In the genomic region with DNA sequence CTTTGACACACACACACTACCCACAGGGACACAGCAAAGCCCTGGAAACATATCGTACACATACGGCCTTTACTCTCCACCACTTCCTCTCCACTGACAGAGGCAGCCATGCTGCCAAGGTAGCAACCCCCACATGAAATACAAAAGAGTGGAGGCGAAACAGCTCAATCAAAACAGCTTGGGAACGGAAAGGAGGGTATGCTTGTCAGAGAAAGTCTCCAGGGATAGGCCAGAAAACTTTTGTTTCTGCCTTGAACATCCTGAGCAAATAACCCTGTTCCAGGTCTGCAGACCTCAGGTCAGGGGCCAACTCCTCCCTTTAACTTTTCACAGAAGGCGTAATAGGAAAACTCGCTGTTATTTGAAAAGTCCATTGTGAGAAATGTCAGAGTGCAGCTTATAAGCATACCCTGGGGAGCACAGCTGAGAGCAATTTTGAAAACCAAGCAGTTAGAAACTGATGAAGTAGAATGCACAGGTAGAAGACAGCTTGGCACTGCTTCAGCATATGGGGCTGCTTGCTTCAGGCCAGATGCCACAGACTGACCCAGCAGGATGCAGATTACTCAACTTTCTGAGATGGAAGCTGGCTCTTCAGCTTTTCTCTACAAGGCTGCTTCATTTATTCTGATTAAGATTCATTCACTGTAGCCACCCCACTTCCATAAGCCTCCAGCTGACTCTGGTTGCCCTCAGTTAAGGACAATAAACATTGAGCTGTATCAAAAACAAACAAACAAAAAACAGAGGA, we compare ENCODE assay signal across 10 cellular contexts. TPM values are rescaled to one million over a fixed set of nuclear protein-coding genes. Genes with fewer than 3 reads are reported as not detected.
DNase-seq lines count a peak whose midpoint lies in the region; ATAC-seq, FAIRE-seq and TF ChIP-seq lines count a peak whose summit lies in the region.
"Had no signal": no experiment of that assay in that cellular context is flagged by ENCODE, and none has a peak within 500 bp of the region (broad histone marks: within the 10 kb centered on the region; RNA-seq: fewer than 3 reads in every experiment).

No MANE protein-coding gene starts in this region.

- no peak overlapping the region for H2AFZ ChIP-seq in HepG2 (ENCODE audit: low read length)
- H2AFZ ChIP-seq: PC-9 had no signal

- peak overlapping the region; percentile 2 to 76 (median 64) for H3K4me3 Mint-ChIP-seq in IgD-negative memory B cell

- no peaks in the 10 kb centered on the region for H3K9me3 Mint-ChIP-seq in IgD-negative memory B cell
- H3K9me3 Mint-ChIP-seq in activated naive CD4-positive, alpha-beta T cell treated with anti-CD3 and anti-CD28 coated beads, Interleukin-2, amount 50 U/mL, for 72 hours = no peaks in the 10 kb centered on the region

- no peaks in the 10 kb centered on the region; the same call in none of the 2 replicates for H4K20me1 ChIP-seq in HepG2 (ENCODE audit: insufficient read depth, low read length)

- H3K36me3 Mint-ChIP-seq in IgD-negative memory B cell = no peaks in the 10 kb centered on the region
- H3K36me3 Mint-ChIP-seq in activated naive CD4-positive, alpha-beta T cell treated with anti-CD3 and anti-CD28 coated beads, Interleukin-2, amount 50 U/mL, for 72 hours = peaks cover 0 to 8% of the 10 kb centered on the region in 2 donors

- no peak for TF ChIP-seq POLR2A in HepG2 (IDR thresholded peaks at IDR 0.05; ENCODE audit: insufficient read depth in 1 of 2, low read depth in 2 of 2, low read length in 2 of 2)

- CTCF ChIA-PET in HepG2 (lab: Yijun Ruan, JAX; ENCODE audit: low intra/inter-chr PET ratio, low total read pairs) = no interaction called here

- ATAC-seq in GM18498 (IDR thresholded peaks at IDR 0.05; ENCODE audit: unreplicated experiment) (peak; percentile 37), HepG2 (no peak)
- ATAC-seq in activated naive CD4-positive, alpha-beta T cell treated with anti-CD3 and anti-CD28 coated beads, Interleukin-2, amount 50 U/mL, for 72 hours = peak; percentile 73 to 77

- H3K27me3 Mint-ChIP-seq in IgD-negative memory B cell = no peaks in the 10 kb centered on the region

- no peaks in the 10 kb centered on the region for H3K9me3 ChIP-seq in HepG2 (ENCODE audit: low read length)

- no peak for DNase-seq in activated naive CD4-positive, alpha-beta T cell treated with anti-CD3 and anti-CD28 coated beads, Interleukin-2, amount 50 U/mL, for 72 hours (ENCODE audit: low spot score in 2 of 2)
- DNase-seq in HepG2 (ENCODE audit: low spot score) = no peak
- DNase-seq in epidermal melanocyte (ENCODE audit: insufficient read length, low spot score) = no peak
- DNase-seq in mesenteric fat pad (ENCODE audit: low spot score) = no peak
- DNase-seq in effector CD8-positive, alpha-beta T cell (lab: John Stamatoyannopoulos, UW) = no peak
- DNase-seq in NCI-H1417 treated with DMSO at 0.1 percent for 48 hours (lab: John Stamatoyannopoulos, UW) = no peak

- peak; percentile 30 for FAIRE-seq in HepG2 (lab: Jason Lieb, UNC)
- FAIRE-seq: islet of Langerhans had no signal

- no peak overlapping the region for H3K27ac ChIP-seq in HepG2 (ENCODE audit: extremely low read length, insufficient read depth, low read length)
- H3K27ac ChIP-seq: PC-9 had no signal

- no peak overlapping the region for H3K4me3 ChIP-seq in HepG2 (replicated peaks in 1 of 3; ENCODE audit: insufficient read depth in 1 of 3, low read depth in 2 of 3, low read length in 3 of 3)
- H3K4me3 ChIP-seq: PC-9 had no signal

- no TSS peak for BruUV-seq in HepG2 (replicated peaks; lab: Mats Ljungman, UMichigan)

- WGBS in HepG2 (ENCODE audit: low lambda C conversion rate) = 90% methylated on average over 6 of the region's 6 CpGs

- H3K36me3 ChIP-seq in HepG2 (replicated peaks in 1 of 2; ENCODE audit: control insufficient read depth in 1 of 2, insufficient read depth in 2 of 2, low read length in 2 of 2) = peaks cover 1 to 26% of the 10 kb centered on the region in 2 experiments; a peak in 2 of 5 replicates

- intact Hi-C loops in HepG2 (cut with micrococcal nuclease; ENCODE audit: unreplicated experiment) = no loop called here

- in situ Hi-C loops in HepG2 (cut with HindIII; ENCODE audit: extremely low pct_ligation_motif_present, low pct_unique_long_range_greater_than_20kb) = no loop called here

- peaks cover 17% of the 10 kb centered on the region for H3K4me1 ChIP-seq in HepG2 (ENCODE audit: insufficient read depth, low read length)

- no peak for TF ChIP-seq EP300 in HepG2 (IDR thresholded peaks at IDR 0.05; ENCODE audit: low read depth in 2 of 2, low read length in 2 of 2)
- TF ChIP-seq EP300 in HepG2 (CRISPR knock-in tag; IDR thresholded peaks at IDR 0.05; ENCODE audit: borderline replicate concordance) = no peak

- H3K79me2 ChIP-seq in HepG2 (ENCODE audit: insufficient read depth, low read length) = peaks cover 17% of the 10 kb centered on the region

- POLR2A ChIA-PET in HepG2 (lab: Yijun Ruan, JAX) = interaction anchor here (1.9 kb wide), 1 partner anchor 17 kb away, joined by 6 read pairs; no protein-coding TSS in a partner anchor

- no peak for TF ChIP-seq RAD21 in HepG2 (CRISPR knock-in tag; IDR thresholded peaks at IDR 0.05)

- H3K4me1 Mint-ChIP-seq in IgD-negative memory B cell = peaks cover 34 to 41% (median 38%) of the 10 kb centered on the region in 3 donors

- no peak for TF ChIP-seq CTCF in HepG2 (CRISPR knock-in tag; IDR thresholded peaks at IDR 0.05)

- peak overlapping the region; percentile 4 to 97 (median 95) for H3K27ac Mint-ChIP-seq in IgD-negative memory B cell
- H3K27ac Mint-ChIP-seq in activated naive CD4-positive, alpha-beta T cell treated with anti-CD3 and anti-CD28 coated beads, Interleukin-2, amount 50 U/mL, for 72 hours = peak overlapping the region; percentile 84 to 90

- no peak overlapping the region for H3K9ac ChIP-seq in HepG2 (ENCODE audit: insufficient read depth, low read depth, low read length)

- H3K27me3 ChIP-seq in HepG2 (ENCODE audit: control insufficient read depth in 1 of 2, insufficient read depth in 2 of 2, low read length in 2 of 2) = no peaks in the 10 kb centered on the region

- no peak overlapping the region for H3K4me2 ChIP-seq in HepG2 (ENCODE audit: low read depth, low read length)
- H3K4me2 ChIP-seq: PC-9 had no signal

RNA-seq across cellular contexts. Expression of a gene that starts 18.0 kb away (rescaled TPM):
- 25.2 TPM for polyA plus RNA-seq in IgD-negative memory B cell
- total RNA-seq in activated naive CD4-positive, alpha-beta T cell treated with anti-CD3 and anti-CD28 coated beads, Interleukin-2, amount 50 U/mL, for 72 hours = 10 to 100 TPM; 38.1 to 41.0 TPM
- total RNA-seq in HepG2 (2016; rRNA removed; fragmentation: Illumina TruSeq; extraction: Trizol) = 15.9 and 33.4 TPM in 2 replicates
- total RNA-seq in HepG2 (2016; cell fraction: cytosol; rRNA removed; fragmentation: Illumina TruSeq; extraction: Trizol; ENCODE audit: low read depth) = 9.6 and 9.8 TPM in 2 replicates
- total RNA-seq in HepG2 (2016; cell fraction: insoluble cytoplasmic fraction; rRNA removed; fragmentation: Illumina TruSeq; extraction: Trizol) = 14.8 and 30.6 TPM in 2 replicates
- total RNA-seq in HepG2 (2016; cell fraction: membrane; rRNA removed; fragmentation: Illumina TruSeq; extraction: Trizol) = 17.2 and 17.3 TPM in 2 replicates
- total RNA-seq in HepG2 (2016; cell fraction: nucleus; rRNA removed; fragmentation: Illumina TruSeq; extraction: Trizol) = 54.0 and 56.5 TPM in 2 replicates
- 74.3 and 82.6 TPM in 2 replicates for polyA plus RNA-seq in HepG2 (2011; rRNA removed)
- polyA plus RNA-seq in HepG2 (2011; cell fraction: cytosol; rRNA removed) = 42.1 and 57.2 TPM in 2 replicates
- polyA plus RNA-seq in HepG2 (2011; cell fraction: nucleus; rRNA removed) = 80.2 and 103 TPM in 2 replicates
- polyA plus RNA-seq in HepG2 (2012) = 46.0 and 51.9 TPM in 2 replicates
- 2.8 and 3.0 TPM in 2 replicates for polyA plus RNA-seq in HepG2 (2016; cell fraction: cytosol; fragmentation: Illumina TruSeq; extraction: Trizol; ENCODE audit: low read depth)
- polyA plus RNA-seq in HepG2 (2016; cell fraction: insoluble cytoplasmic fraction; fragmentation: Illumina TruSeq; extraction: Trizol; ENCODE audit: low read depth) = 8.0 and 11.3 TPM in 2 replicates
- polyA plus RNA-seq in HepG2 (2016; cell fraction: membrane; fragmentation: Illumina TruSeq; extraction: Trizol; ENCODE audit: low read depth) = 7.6 and 8.2 TPM in 2 replicates
- polyA plus RNA-seq in HepG2 (2016; cell fraction: nucleus; fragmentation: Illumina TruSeq; extraction: Trizol; ENCODE audit: insufficient read depth, low read depth) = 50.7 and 54.2 TPM in 2 replicates
- 53.1 and 74.5 TPM in 2 replicates for polyA minus RNA-seq in HepG2 (2011; rRNA and poly(A)+ RNA removed; ENCODE audit: low replicate concordance)
- 37.6 and 52.7 TPM in 2 replicates for polyA minus RNA-seq in HepG2 (2011; cell fraction: cytosol; rRNA and poly(A)+ RNA removed)
- polyA minus RNA-seq in HepG2 (2011; cell fraction: nucleus; rRNA and poly(A)+ RNA removed) = 116 and 145 TPM in 2 replicates
- total RNA-seq in mesenteric fat pad = 48.5 TPM

RNA-seq across cellular contexts. Expression of a gene that starts 18.4 kb away (rescaled TPM):
- 13.3 TPM for polyA plus RNA-seq in IgD-negative memory B cell
- 10 to 100 TPM; 16.6 to 25.1 TPM for total RNA-seq in activated naive CD4-positive, alpha-beta T cell treated with anti-CD3 and anti-CD28 coated beads, Interleukin-2, amount 50 U/mL, for 72 hours
- total RNA-seq in HepG2 (2016; rRNA removed; fragmentation: Illumina TruSeq; extraction: Trizol) = 9.1 and 9.3 TPM in 2 replicates
- 0.88 and 1.1 TPM in 2 replicates for total RNA-seq in HepG2 (2016; cell fraction: cytosol; rRNA removed; fragmentation: Illumina TruSeq; extraction: Trizol; ENCODE audit: low read depth)
- 7.2 and 8.9 TPM in 2 replicates for total RNA-seq in HepG2 (2016; cell fraction: insoluble cytoplasmic fraction; rRNA removed; fragmentation: Illumina TruSeq; extraction: Trizol)
- total RNA-seq in HepG2 (2016; cell fraction: membrane; rRNA removed; fragmentation: Illumina TruSeq; extraction: Trizol) = 3.5 and 3.6 TPM in 2 replicates
- 6.6 and 8.7 TPM in 2 replicates for total RNA-seq in HepG2 (2016; cell fraction: nucleus; rRNA removed; fragmentation: Illumina TruSeq; extraction: Trizol)
- polyA plus RNA-seq in HepG2 (2011; rRNA removed) = 6.6 and 11.0 TPM in 2 replicates
- 4.6 and 5.4 TPM in 2 replicates for polyA plus RNA-seq in HepG2 (2011; cell fraction: cytosol; rRNA removed)
- polyA plus RNA-seq in HepG2 (2011; cell fraction: nucleus; rRNA removed) = 26.7 and 28.4 TPM in 2 replicates
- polyA plus RNA-seq in HepG2 (2012) = 4.4 and 7.0 TPM in 2 replicates
- polyA plus RNA-seq in HepG2 (2016; cell fraction: cytosol; fragmentation: Illumina TruSeq; extraction: Trizol; ENCODE audit: low read depth) = 0.55 and 0.77 TPM in 2 replicates
- 7.4 and 8.8 TPM in 2 replicates for polyA plus RNA-seq in HepG2 (2016; cell fraction: insoluble cytoplasmic fraction; fragmentation: Illumina TruSeq; extraction: Trizol; ENCODE audit: low read depth)
- 1.8 and 1.9 TPM in 2 replicates for polyA plus RNA-seq in HepG2 (2016; cell fraction: membrane; fragmentation: Illumina TruSeq; extraction: Trizol; ENCODE audit: low read depth)
- polyA plus RNA-seq in HepG2 (2016; cell fraction: nucleus; fragmentation: Illumina TruSeq; extraction: Trizol; ENCODE audit: insufficient read depth, low read depth) = 15.1 and 16.2 TPM in 2 replicates
- 18.1 and 18.4 TPM in 2 replicates for polyA minus RNA-seq in HepG2 (2011; rRNA and poly(A)+ RNA removed; ENCODE audit: low replicate concordance)
- 5.1 and 5.9 TPM in 2 replicates for polyA minus RNA-seq in HepG2 (2011; cell fraction: cytosol; rRNA and poly(A)+ RNA removed)
- polyA minus RNA-seq in HepG2 (2011; cell fraction: nucleus; rRNA and poly(A)+ RNA removed) = 12.4 and 15.2 TPM in 2 replicates
- total RNA-seq in mesenteric fat pad = 16.0 TPM

RNA-seq across cellular contexts. Expression of a gene that starts 33.9 kb away (rescaled TPM):
- polyA plus RNA-seq in IgD-negative memory B cell (0.31 TPM), HepG2 (2011; rRNA removed) (0.41 and 0.46 TPM in 2 replicates)
- under 1 TPM; 0.47 to 0.93 TPM for total RNA-seq in activated naive CD4-positive, alpha-beta T cell treated with anti-CD3 and anti-CD28 coated beads, Interleukin-2, amount 50 U/mL, for 72 hours
- total RNA-seq in HepG2 (2016; rRNA removed; fragmentation: Illumina TruSeq; extraction: Trizol) (0.31 and 0.44 TPM in 2 replicates), mesenteric fat pad (1.2 TPM)
- total RNA-seq in HepG2 (2016; cell fraction: cytosol; rRNA removed; fragmentation: Illumina TruSeq; extraction: Trizol; ENCODE audit: low read depth) = 0.18 TPM in 1 of 2 replicates, not detected in the other
- 0.17 and 0.49 TPM in 2 replicates for total RNA-seq in HepG2 (2016; cell fraction: insoluble cytoplasmic fraction; rRNA removed; fragmentation: Illumina TruSeq; extraction: Trizol)
- total RNA-seq in HepG2 (2016; cell fraction: membrane; rRNA removed; fragmentation: Illumina TruSeq; extraction: Trizol) = 0.12 and 0.17 TPM in 2 replicates
- 0.47 and 0.53 TPM in 2 replicates for total RNA-seq in HepG2 (2016; cell fraction: nucleus; rRNA removed; fragmentation: Illumina TruSeq; extraction: Trizol)
- 0.32 and 0.42 TPM in 2 replicates for polyA plus RNA-seq in HepG2 (2011; cell fraction: cytosol; rRNA removed)
- 2.1 and 2.2 TPM in 2 replicates for polyA plus RNA-seq in HepG2 (2011; cell fraction: nucleus; rRNA removed)
- 0.56 and 0.88 TPM in 2 replicates for polyA plus RNA-seq in HepG2 (2012)
- 0.12 TPM in 1 of 2 replicates, not detected in the other for polyA plus RNA-seq in HepG2 (2016; cell fraction: cytosol; fragmentation: Illumina TruSeq; extraction: Trizol; ENCODE audit: low read depth)
- polyA plus RNA-seq in HepG2 (2016; cell fraction: insoluble cytoplasmic fraction; fragmentation: Illumina TruSeq; extraction: Trizol; ENCODE audit: low read depth) = 0.28 and 0.50 TPM in 2 replicates
- polyA plus RNA-seq in HepG2 (2016; cell fraction: membrane; fragmentation: Illumina TruSeq; extraction: Trizol; ENCODE audit: low read depth) = 0.08 and 0.26 TPM in 2 replicates
- 1.5 and 1.9 TPM in 2 replicates for polyA plus RNA-seq in HepG2 (2016; cell fraction: nucleus; fragmentation: Illumina TruSeq; extraction: Trizol; ENCODE audit: insufficient read depth, low read depth)
- polyA minus RNA-seq in HepG2 (2011; rRNA and poly(A)+ RNA removed; ENCODE audit: low replicate concordance) = 0.08 and 0.12 TPM in 2 replicates
- not detected in 2 replicates for polyA minus RNA-seq in HepG2 (2011; cell fraction: cytosol; rRNA and poly(A)+ RNA removed)
- 0.50 and 0.52 TPM in 2 replicates for polyA minus RNA-seq in HepG2 (2011; cell fraction: nucleus; rRNA and poly(A)+ RNA removed)
